Comparison of ENCODE assay signal across 20 cellular contexts in the genomic region with DNA sequence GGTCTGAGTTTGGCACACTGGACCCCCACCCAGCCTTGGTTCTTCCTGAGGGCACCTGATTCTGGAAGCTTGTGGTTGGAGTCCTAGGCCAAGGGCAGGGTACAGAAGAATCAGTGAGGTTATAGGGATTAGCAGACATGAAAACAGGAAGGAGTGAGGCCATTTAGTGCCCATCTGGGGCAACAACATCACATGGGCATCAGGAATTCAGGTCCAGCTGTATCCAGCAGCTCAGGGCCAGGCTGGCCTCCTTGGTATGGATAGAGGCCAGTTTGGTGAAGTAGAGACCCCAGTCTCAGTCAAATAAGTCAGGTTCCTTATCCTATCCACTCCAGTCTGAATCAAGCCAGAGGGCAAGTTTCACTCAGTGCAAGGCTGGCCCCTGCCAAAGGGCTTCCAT. TPM values are rescaled to one million over a fixed set of nuclear protein-coding genes. Genes with fewer than 3 reads are reported as not detected.
"Had no signal": no experiment of that assay in that cellular context is flagged by ENCODE, and none has a peak within 500 bp of the region (broad histone marks: within the 10 kb centered on the region; RNA-seq: fewer than 3 reads in every experiment).

No MANE protein-coding gene starts in this region.

- H3K9me3 ChIP-seq: adrenal gland, esophagus muscularis mucosa, gastroesophageal sphincter, heart left ventricle, stomach had no signal

- FAIRE-seq: astrocyte, endothelial cell of umbilical vein, kidney had no signal

- DNase-seq: activated CD4-positive, alpha-beta T cell treated with anti-CD3 and anti-CD28 coated beads, Interleukin-2, amount 10 ng/mL, durations not matched to agents 7 days and 5 days; activated CD8-positive, alpha-beta memory T cell treated with anti-CD3 and anti-CD28 coated beads, Interleukin-2, amount 50 U/mL, for 4 hours; activated effector memory CD4-positive, alpha-beta T cell treated with anti-CD3 and anti-CD28 coated beads, Interleukin-2, amount 50 U/mL, for 16 hours; activated T-cell treated with anti-CD3 and anti-CD28 coated beads, Interleukin-2, amount 50 U/mL, for 48 hours; adrenal gland; effector memory CD4-positive, alpha-beta T cell; heart left ventricle; midbrain; occipital lobe; stomach; T1000 had no signal

- H3K4me1 ChIP-seq: adrenal gland had no signal

- H3K36me3 ChIP-seq: adrenal gland, esophagus muscularis mucosa, gastroesophageal sphincter, heart left ventricle, stomach had no signal

- H3K4me3 ChIP-seq: adrenal gland, esophagus muscularis mucosa, gastroesophageal sphincter, heart left ventricle, stomach had no signal

- H3K27me3 ChIP-seq: adrenal gland had no signal

- H3K27ac ChIP-seq: esophagus muscularis mucosa, gastroesophageal sphincter, heart left ventricle had no signal

RNA-seq across cellular contexts. Expression of gene RASAL1, which starts 36.2 kb away (rescaled TPM):
- total RNA-seq: endothelial cell of umbilical vein, heart left ventricle, lung microvascular endothelial cell had no signal
- polyA plus RNA-seq: endothelial cell of umbilical vein, heart left ventricle had no signal

RNA-seq across cellular contexts. Expression of gene CFAP73, which starts 50.2 kb away (rescaled TPM):
- total RNA-seq: astrocyte, endothelial cell of umbilical vein, esophagus muscularis mucosa, gastroesophageal sphincter, heart left ventricle, left lobe of liver, lung microvascular endothelial cell, progenitor cell of endocrine pancreas had no signal
- polyA plus RNA-seq: endothelial cell of umbilical vein, neural cell had no signal
